ENCODE assay signal across 9 cellular contexts in genomic region chr3:128607710-128608048, GRCh38. TPM values are rescaled to one million over a fixed set of nuclear protein-coding genes. Genes with fewer than 3 reads are reported as not detected.
DNase-seq lines count a peak whose midpoint lies in the region; ATAC-seq, FAIRE-seq and TF ChIP-seq lines count a peak whose summit lies in the region.
"Had no signal": no experiment of that assay in that cellular context is flagged by ENCODE, and none has a peak within 500 bp of the region (broad histone marks: within the 10 kb centered on the region; RNA-seq: fewer than 3 reads in every experiment).

No MANE protein-coding gene starts in this region.

- no peak overlapping the region for H3K4me3 Mint-ChIP-seq in CD8-positive, alpha-beta T cell
- no peak overlapping the region for H3K4me3 Mint-ChIP-seq in activated T-helper 2 cell treated with anti-CD3 and anti-CD28 coated beads, Interferon-gamma antibody, Interleukin-2, Interleukin-4, amounts not matched to agents 10 μg/mL and 5 μg/mL and 100 μg/mL, durations not matched to agents 14 hours and 24 hours and 36 hours (ENCODE audit: low read depth)

- no TSS peak for BruUV-seq in GM12878 (replicated peaks; lab: Mats Ljungman, UMichigan)

- no peaks in the 10 kb centered on the region for H3K27me3 ChIP-seq in CD8-positive, alpha-beta T cell (ENCODE audit: insufficient read depth, low read length)
- H3K27me3 ChIP-seq in GM12878 (replicated peaks in 1 of 2; ENCODE audit: control insufficient read depth in 2 of 2, insufficient read depth in 2 of 2, low read length in 1 of 2) = no peaks in the 10 kb centered on the region
- H3K27me3 ChIP-seq in iPS-18a (ENCODE audit: control insufficient read depth, insufficient read depth, low read length) = peaks cover 6% of the 10 kb centered on the region
- H3K27me3 ChIP-seq in sigmoid colon = no peaks in the 10 kb centered on the region

- intact Hi-C loops in CD8-positive, alpha-beta T cell (cut with DNase I, micrococcal nuclease) = loop anchor here (1.0 to 10.0 kb wide), 7 partner anchors 109 to 1033 kb away; partner anchors contain the start of gene GATA2 (in 1 of the 2)
- intact Hi-C loops in GM12878 (cut with micrococcal nuclease; ENCODE audit: unreplicated experiment) = loop anchor here (1.0 kb wide), 1 partner anchor 181 kb away; no protein-coding TSS in a partner anchor
- intact Hi-C loops in sigmoid colon (cut with DNase I) = loop anchor here (1.0 to 5.0 kb wide), 4 partner anchors 181 to 530 kb away; no protein-coding TSS in a partner anchor
- intact Hi-C loops in activated T-helper 2 cell treated with anti-CD3 and anti-CD28 coated beads, Interferon-gamma antibody, Interleukin-2, Interleukin-4, amounts not matched to agents 10 μg/mL and 5 μg/mL and 100 μg/mL, durations not matched to agents 14 hours and 24 hours and 36 hours (cut with micrococcal nuclease) = loop anchor here (1.0 to 10.0 kb wide), 4 partner anchors 35 to 530 kb away; partner anchors contain the start of gene GATA2

- POLR2A ChIA-PET in CD8-positive, alpha-beta T cell (lab: Charles Lee) = no interaction called here
- POLR2A ChIA-PET in GM12878 (lab: Charles Lee) = no interaction called here

- H2AFZ ChIP-seq in GM12878 (ENCODE audit: control insufficient read depth, low read depth, low read length) = no peak overlapping the region

- H3K9me3 Mint-ChIP-seq in CD8-positive, alpha-beta T cell = no peaks in the 10 kb centered on the region
- H3K9me3 Mint-ChIP-seq in activated T-helper 2 cell treated with anti-CD3 and anti-CD28 coated beads, Interferon-gamma antibody, Interleukin-2, Interleukin-4, amounts not matched to agents 10 μg/mL and 5 μg/mL and 100 μg/mL, durations not matched to agents 14 hours and 24 hours and 36 hours = no peaks in the 10 kb centered on the region

- in situ Hi-C loops in GM12878 (cut with MboI) = loop anchor here (5.0 to 25.0 kb wide), 2 partner anchors 185 to 520 kb away; no protein-coding TSS in a partner anchor

- H3K4me3 ChIP-seq in CD8-positive, alpha-beta T cell (ENCODE audit: low read depth, low read length) = peak overlapping the region; percentile 76
- H3K4me3 ChIP-seq in GM12878 (no peak overlapping the region), iPS-18a (ENCODE audit: low read length) (peak overlapping the region; percentile 54), sigmoid colon (peak overlapping the region; percentile 38 to 58 (median 49))

- H3K36me3 ChIP-seq in CD8-positive, alpha-beta T cell (ENCODE audit: insufficient read depth, low read length) = no peaks in the 10 kb centered on the region
- H3K36me3 ChIP-seq in GM12878 (ENCODE audit: control insufficient read depth in 2 of 2, insufficient read depth in 2 of 2, low read length in 1 of 2) (no peaks in the 10 kb centered on the region), iPS-18a (ENCODE audit: control insufficient read depth, low read depth, low read length) (no peaks in the 10 kb centered on the region), sigmoid colon (no peaks in the 10 kb centered on the region)

- WGBS in GM12878 (ENCODE audit: insufficient coverage, insufficient replicate concordance, low lambda C conversion rate, missing lambda C conversion rate) = 87% methylated on average over 12 of the region's 12 CpGs
- 25 to 60% methylated on average over 12 of the region's 12 CpGs for WGBS in sigmoid colon, 2 donors

- no peak overlapping the region for H3K9ac ChIP-seq in GM12878 (ENCODE audit: control insufficient read depth, insufficient read depth, low read length)
- no peak overlapping the region for H3K9ac ChIP-seq in iPS-18a (ENCODE audit: low read length)

- no peaks in the 10 kb centered on the region for H3K79me2 ChIP-seq in GM12878 (ENCODE audit: control insufficient read depth, insufficient read depth, low read length)

- peaks cover 5% of the 10 kb centered on the region for H3K4me1 ChIP-seq in CD8-positive, alpha-beta T cell (ENCODE audit: insufficient read depth, low read length)
- H3K4me1 ChIP-seq in GM12878 (ENCODE audit: control insufficient read depth, insufficient read depth, low read length) (no peaks in the 10 kb centered on the region), iPS-18a (ENCODE audit: control insufficient read depth, low read depth, low read length) (no peaks in the 10 kb centered on the region), sigmoid colon (peaks cover 0 to 12% (median 8%) of the 10 kb centered on the region in 4 donors)

- TF ChIP-seq RAD21 in GM12878 (IDR thresholded peaks at IDR 0.05; ENCODE audit: insufficient read depth, low read depth, low read length) = no peak

- RAD21 ChIA-PET in GM12878 (lab: Charles Lee; ENCODE audit: unreplicated experiment) = no interaction called here

- no peak for TF ChIP-seq EP300 in GM12878 (IDR thresholded peaks at IDR 0.05; ENCODE audit: borderline replicate concordance in 1 of 2, control insufficient read depth in 1 of 2, low read depth in 2 of 2, low read length in 2 of 2)
- TF ChIP-seq EP300 in sigmoid colon (IDR thresholded peaks at IDR 0.05) = no peak

- no peak for FAIRE-seq in GM12878 (lab: Jason Lieb, UNC)

- H3K27me3 Mint-ChIP-seq in CD8-positive, alpha-beta T cell (ENCODE audit: low read depth) = peaks cover 3% of the 10 kb centered on the region
- H3K27me3 Mint-ChIP-seq in activated T-helper 2 cell treated with anti-CD3 and anti-CD28 coated beads, Interferon-gamma antibody, Interleukin-2, Interleukin-4, amounts not matched to agents 10 μg/mL and 5 μg/mL and 100 μg/mL, durations not matched to agents 14 hours and 24 hours and 36 hours (ENCODE audit: low read depth) = peaks cover 2% of the 10 kb centered on the region

- no peaks in the 10 kb centered on the region for H4K20me1 ChIP-seq in GM12878 (ENCODE audit: control insufficient read depth, insufficient read depth)

- no peak overlapping the region for H3K27ac ChIP-seq in CD8-positive, alpha-beta T cell (ENCODE audit: low read depth, low read length)
- no peak overlapping the region for H3K27ac ChIP-seq in GM12878 (ENCODE audit: control insufficient read depth, insufficient read depth)
- no peak overlapping the region for H3K27ac ChIP-seq in iPS-18a (ENCODE audit: low read length)
- H3K27ac ChIP-seq in sigmoid colon = peak overlapping the region; percentile 57 to 81 (median 69)

- H3K4me1 Mint-ChIP-seq in CD8-positive, alpha-beta T cell (ENCODE audit: low read depth) = peaks cover 4% of the 10 kb centered on the region
- H3K4me1 Mint-ChIP-seq in activated T-helper 2 cell treated with anti-CD3 and anti-CD28 coated beads, Interferon-gamma antibody, Interleukin-2, Interleukin-4, amounts not matched to agents 10 μg/mL and 5 μg/mL and 100 μg/mL, durations not matched to agents 14 hours and 24 hours and 36 hours (ENCODE audit: low read depth) = no peaks in the 10 kb centered on the region

- CTCF ChIA-PET in CD8-positive, alpha-beta T cell (lab: Charles Lee) = interaction anchor here (1.0 to 6.6 kb wide), 17 partner anchors 9 to 523 kb away, joined by 3 to 83 read pairs (median 7); no protein-coding TSS in a partner anchor
- CTCF ChIA-PET in GM12878 (lab: Yijun Ruan, JAX) = interaction anchor here (1.2 to 4.1 kb wide), 6 partner anchors 10 to 513 kb away, joined by 3 to 28 read pairs (median 8); no protein-coding TSS in a partner anchor

- no peak for TF ChIP-seq CTCF in CD8-positive, alpha-beta T cell (IDR thresholded peaks at IDR 0.05)
- no peak for TF ChIP-seq CTCF in GM12878 (IDR thresholded peaks at IDR 0.05 in 2 of 3, conservative IDR thresholded peaks at IDR 0.05 in 1 of 3; ENCODE audit: control insufficient read depth in 2 of 3, extremely low read depth in 1 of 3, insufficient read depth in 1 of 3, low read depth in 3 of 3, low read length in 3 of 3)
- TF ChIP-seq CTCF in sigmoid colon (IDR thresholded peaks at IDR 0.05) = no peak

- no peaks in the 10 kb centered on the region for H3K36me3 Mint-ChIP-seq in CD8-positive, alpha-beta T cell
- H3K36me3 Mint-ChIP-seq in activated T-helper 2 cell treated with anti-CD3 and anti-CD28 coated beads, Interferon-gamma antibody, Interleukin-2, Interleukin-4, amounts not matched to agents 10 μg/mL and 5 μg/mL and 100 μg/mL, durations not matched to agents 14 hours and 24 hours and 36 hours (ENCODE audit: low read depth) = no peaks in the 10 kb centered on the region

- ATAC-seq in CD8-positive, alpha-beta T cell = no peak
- no peak for ATAC-seq in GM12878
- no peak for ATAC-seq in GM18858 (IDR thresholded peaks at IDR 0.05; ENCODE audit: unreplicated experiment)

- peak overlapping the region; percentile 100; the same call in 1 of the 2 replicates for H3K4me2 ChIP-seq in GM12878 (ENCODE audit: control insufficient read depth, insufficient read depth)

- no peak overlapping the region for H3K27ac Mint-ChIP-seq in CD8-positive, alpha-beta T cell
- no peak overlapping the region for H3K27ac Mint-ChIP-seq in activated T-helper 2 cell treated with anti-CD3 and anti-CD28 coated beads, Interferon-gamma antibody, Interleukin-2, Interleukin-4, amounts not matched to agents 10 μg/mL and 5 μg/mL and 100 μg/mL, durations not matched to agents 14 hours and 24 hours and 36 hours

- no peak for DNase-seq in CD8-positive, alpha-beta T cell
- DNase-seq in GM12878 (ENCODE audit: low read depth, low spot score) (no peak), sigmoid colon (no peak), NCI-H510A treated with DMSO at 0.1 percent for 48 hours (lab: John Stamatoyannopoulos, UW) (no peak), foreskin melanocyte (no peak)
- no peak for DNase-seq in activated T-helper 2 cell treated with anti-CD3 and anti-CD28 coated beads, Interferon-gamma antibody, Interleukin-2, Interleukin-4, amounts not matched to agents 10 μg/mL and 5 μg/mL and 100 μg/mL, durations not matched to agents 14 hours and 24 hours and 36 hours (ENCODE audit: low spot score)
- DNase-seq: NCI-H187 treated with DMSO at 0.1 percent for 48 hours had no signal

- no peaks in the 10 kb centered on the region for H3K9me3 ChIP-seq in CD8-positive, alpha-beta T cell (ENCODE audit: low read length)
- H3K9me3 ChIP-seq in GM12878 (replicated peaks; ENCODE audit: control insufficient read depth, insufficient read depth, low read length) = no peaks in the 10 kb centered on the region
- H3K9me3 ChIP-seq in iPS-18a (ENCODE audit: control insufficient read depth, low read depth, low read length) = no peaks in the 10 kb centered on the region
- H3K9me3 ChIP-seq in sigmoid colon = no peaks in the 10 kb centered on the region

- TF ChIP-seq POLR2A in GM12878 (IDR thresholded peaks at IDR 0.05; ENCODE audit: low read depth, low read length) (no peak), sigmoid colon (IDR thresholded peaks at IDR 0.05) (no peak)

- SMC1A ChIA-PET in GM12878 (lab: Charles Lee; ENCODE audit: uncharacterized antibody, unreplicated experiment) = no interaction called here

RNA-seq across cellular contexts. Expression of gene RPN1, which starts 42.9 kb away (rescaled TPM):
- 10 to 100 TPM; 65.7 to 76.5 TPM for total RNA-seq in CD8-positive, alpha-beta T cell
- 135 and 154 TPM in 2 replicates for total RNA-seq in GM12878 (2013; cell fraction: nucleolus; rRNA removed)
- total RNA-seq in GM12878 (2014; rRNA removed) (223 and 227 TPM in 2 replicates), GM12878 (2014; rRNA removed; fragmentation: Illumina TruSeq; extraction: Trizol) (153 and 162 TPM in 2 replicates), GM12878 (2021) (147 and 150 TPM in 2 replicates), sigmoid colon (100 to 1,000 TPM; 115 to 158 (median 143) TPM)
- 86.6 TPM for polyA plus RNA-seq in GM12878 (2011; ENCODE audit: low read depth)
- polyA plus RNA-seq in GM12878 (2011; rRNA removed) (231 and 241 TPM in 2 replicates), GM12878 (2014; fragmentation: Illumina TruSeq; extraction: Trizol) (136 and 142 TPM in 2 replicates), GM12878 (2014; fragmentation: Nextera tagmentation; extraction: Ambion mirVana) (10 to 100 TPM; 56.1 to 58.3 TPM), GM12878 (2014; rRNA removed) (146 and 152 TPM in 2 replicates), GM12878 (2016; fragmentation: Nextera tagmentation; extraction: Ambion mirVana) (100 to 1,000 TPM; 260 to 266 TPM), sigmoid colon (100 to 1,000 TPM in 1 of 3 donors, 10 to 100 TPM in 2; 33.6 to 220 (median 55.7) TPM)
- 154 and 157 TPM in 2 replicates for polyA plus RNA-seq in GM12878 (2011; cell fraction: cytosol; rRNA removed)
- polyA plus RNA-seq in GM12878 (2011; cell fraction: nucleus; rRNA removed) = 87.4 and 115 TPM in 2 replicates
- polyA plus RNA-seq in GM12878 (2012) = 113 TPM in 2 replicates
- 280 and 296 TPM in 2 replicates for polyA minus RNA-seq in GM12878 (2011; rRNA and poly(A)+ RNA removed)
- 78.7 and 87.7 TPM in 2 replicates for polyA minus RNA-seq in GM12878 (2011; cell fraction: cytosol; rRNA and poly(A)+ RNA removed)
- polyA minus RNA-seq in GM12878 (2011; cell fraction: nucleus; rRNA and poly(A)+ RNA removed) = 45.7 and 72.0 TPM in 2 replicates
- 212 and 217 TPM in 2 replicates for total RNA-seq in activated T-helper 2 cell treated with anti-CD3 and anti-CD28 coated beads, Interferon-gamma antibody, Interleukin-2, Interleukin-4, amounts not matched to agents 10 μg/mL and 5 μg/mL and 100 μg/mL, durations not matched to agents 14 hours and 24 hours and 36 hours

Comparison
In these comparisons a context has a peak if more than half of its experiments do, and no peak if none do; other contexts are left out.
1. H3K27ac ChIP-seq: peak in sigmoid colon (4 of 4); none in CD8-positive, alpha-beta T cell (single experiment), GM12878 (single experiment) and iPS-18a (single experiment).